19 cellular contexts compared by ENCODE assay signal in the genomic region with DNA sequence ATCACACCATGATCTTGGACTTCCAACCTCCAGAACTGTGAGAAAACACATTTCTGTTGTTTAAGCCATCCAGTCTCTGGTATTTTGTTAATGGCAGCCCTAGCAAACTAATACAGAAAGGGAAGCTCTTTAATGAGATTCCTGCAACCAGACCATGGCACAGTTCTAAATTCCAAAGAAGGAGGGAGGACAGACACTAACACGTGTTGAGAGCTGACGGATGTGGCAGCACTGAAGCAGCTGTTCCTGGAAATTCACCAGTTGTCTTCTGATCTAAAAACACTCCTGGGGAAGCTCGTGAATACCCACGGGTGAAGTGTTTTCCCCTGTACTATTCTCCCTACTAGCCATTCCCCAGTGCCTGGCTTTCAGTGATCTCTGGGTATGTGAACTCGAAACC. TPM values are rescaled to one million over a fixed set of nuclear protein-coding genes. Genes with fewer than 3 reads are reported as not detected.
DNase-seq lines count a peak whose midpoint lies in the region; ATAC-seq, FAIRE-seq and TF ChIP-seq lines count a peak whose summit lies in the region.
"Had no signal": no experiment of that assay in that cellular context is flagged by ENCODE, and none has a peak within 500 bp of the region (broad histone marks: within the 10 kb centered on the region; RNA-seq: fewer than 3 reads in every experiment).

No MANE protein-coding gene starts in this region.

- H3K4me1 ChIP-seq in GM23338 (ENCODE audit: insufficient read depth) (peaks cover 53% of the 10 kb centered on the region), H1 (replicated peaks in 1 of 4; ENCODE audit: control insufficient read depth in 3 of 4, insufficient read depth in 4 of 4, low read length in 3 of 4) (peaks cover 5 to 22% (median 9%) of the 10 kb centered on the region in 4 experiments)

- no peak overlapping the region; the same call in 1 of the 2 replicates for H2BK15ac ChIP-seq in H1 (ENCODE audit: low read length)

- no peaks in the 10 kb centered on the region for H3K9me3 ChIP-seq in H1 (ENCODE audit: insufficient read depth in 2 of 2, low read depth in 1 of 2, low read length in 1 of 2)
- H3K9me3 ChIP-seq: MG63 had no signal

- no peak for TF ChIP-seq CTCF in AG10803 (conservative IDR thresholded peaks at IDR 0.05; ENCODE audit: low read length)
- TF ChIP-seq CTCF in GM23338 (conservative IDR thresholded peaks at IDR 0.05; ENCODE audit: low read depth in 2 of 2), result no peak
- no peak for TF ChIP-seq CTCF in H1 (IDR thresholded peaks at IDR 0.05; ENCODE audit: control extremely low read depth in 1 of 3, insufficient read depth in 1 of 3, low read depth in 1 of 3, low read length in 3 of 3)
- TF ChIP-seq CTCF in nephron (IDR thresholded peaks at IDR 0.05; ENCODE audit: unreplicated experiment in 3 of 3), result no peak

- 89% methylated on average over 5 of the region's 5 CpGs; no CpG with 5 or more reads in 1 of the 2 experiments for WGBS in H1 (ENCODE audit: extremely low coverage in 1 of 2, insufficient coverage in 1 of 2, insufficient read length in 1 of 2, insufficient replicate concordance in 2 of 2, low coverage in 1 of 2, low lambda C conversion rate in 2 of 2, missing lambda C conversion rate in 1 of 2), 2 experiments

- H3K36me3 Mint-ChIP-seq in GM23338 (ENCODE audit: low read depth) (no peaks in the 10 kb centered on the region; the same call in 2 of the 3 replicates), nephron (ENCODE audit: low read depth) (no peaks in the 10 kb centered on the region)
- H3K36me3 Mint-ChIP-seq: CD4-positive, CD25-positive, alpha-beta regulatory T cell; IgD-negative memory B cell had no signal

- no peak overlapping the region for H3K56ac ChIP-seq in H1 (replicated peaks; ENCODE audit: insufficient read length, low read depth, low read length)

- no peaks in the 10 kb centered on the region for H3K79me1 ChIP-seq in H1 (ENCODE audit: low read depth, low read length)

- H3K4me1 Mint-ChIP-seq in GM23338 (peaks cover 53% of the 10 kb centered on the region), nephron (peaks cover 66% of the 10 kb centered on the region)
- H3K4me1 Mint-ChIP-seq: CD4-positive, CD25-positive, alpha-beta regulatory T cell; IgD-negative memory B cell had no signal

- TF ChIP-seq POLR2A in H1 (IDR thresholded peaks at IDR 0.05; ENCODE audit: control extremely low read depth in 1 of 2, low read depth in 2 of 2, low read length in 2 of 2), result no peak

- DNase-seq in AG10803 (ENCODE audit: low read depth) (peak; percentile 58), GM23338 (ENCODE audit: low spot score) (no peak), H1 (ENCODE audit: low read depth in 1 of 2, low spot score in 2 of 2) (no peak), foreskin melanocyte (no peak), NCI-H1436 (lab: John Stamatoyannopoulos, UW) (no peak), NCI-H2107 treated with DMSO at 0.1 percent for 48 hours (lab: John Stamatoyannopoulos, UW; ENCODE audit: unreplicated experiment) (no peak)
- DNase-seq: CD4-positive, CD25-positive, alpha-beta regulatory T cell; DND-41; MG63; NCI-H1417; NCI-H187; NCI-H2227 treated with DMSO at 0.1 percent for 48 hours; NCI-H510A; SIG-M5 had no signal

- H3F3A ChIP-seq in GM23338 (replicated peaks; ENCODE audit: low read depth), result no peaks in the 10 kb centered on the region

- no peak overlapping the region for H3K9ac ChIP-seq in H1 (replicated peaks in 1 of 4; ENCODE audit: extremely low read depth in 1 of 4, low read depth in 3 of 4, low read length in 3 of 4)

- H3K36me3 ChIP-seq in GM23338 (ENCODE audit: insufficient read depth) (no peaks in the 10 kb centered on the region), H1 (ENCODE audit: control insufficient read depth in 2 of 4, insufficient read depth in 4 of 4, low read length in 3 of 4) (no peaks in the 10 kb centered on the region)
- H3K36me3 ChIP-seq: MG63 had no signal

- H3K4me3 Mint-ChIP-seq in GM23338 (no peak overlapping the region), nephron (peak overlapping the region in 1 of 3 experiments; percentile 28)
- H3K4me3 Mint-ChIP-seq: CD4-positive, CD25-positive, alpha-beta regulatory T cell; IgD-negative memory B cell had no signal

- H2BK20ac ChIP-seq in H1 (ENCODE audit: low read length), result no peak overlapping the region

- H4K20me1 ChIP-seq in GM23338 (replicated peaks; ENCODE audit: insufficient read depth) (no peaks in the 10 kb centered on the region), H1 (replicated peaks in 1 of 2; ENCODE audit: control insufficient read depth in 1 of 2, insufficient read depth in 2 of 2, low read length in 2 of 2) (no peaks in the 10 kb centered on the region)

- H3K27me3 Mint-ChIP-seq in GM23338 (ENCODE audit: insufficient read depth, low read depth, poor library complexity), result peaks cover 12% of the 10 kb centered on the region
- H3K27me3 Mint-ChIP-seq in nephron (ENCODE audit: low read depth), result no peaks in the 10 kb centered on the region
- H3K27me3 Mint-ChIP-seq: IgD-negative memory B cell had no signal

- H2BK5ac ChIP-seq in H1 (ENCODE audit: low read depth, low read length), result no peak overlapping the region

- H2AFZ ChIP-seq in GM23338 (no peak overlapping the region), H1 (ENCODE audit: low read length) (no peak overlapping the region)

- no peak for ATAC-seq in GM23338
- ATAC-seq: Panc1 had no signal

- H3K18ac ChIP-seq in H1 (ENCODE audit: extremely low read depth, low read length), result no peak overlapping the region

- CTCF ChIA-PET in H1 (lab: Charles Lee; ENCODE audit: partially characterized antibody), result interaction anchor here (0.5 to 7.8 kb wide), 26 partner anchors 10 to 763 kb away, joined by 3 to 273 read pairs (median 6); partner anchors contain the start of genes CLDN11 and SLC7A14

- H3K4ac ChIP-seq in H1 (replicated peaks; ENCODE audit: insufficient read length, low read depth, low read length), result no peak overlapping the region

- H3K14ac ChIP-seq in H1 (ENCODE audit: insufficient read length), result no peak overlapping the region

- no peak for FAIRE-seq in H1 (lab: Jason Lieb, UNC)
- FAIRE-seq: GM12891, H54 had no signal

- no peaks in the 10 kb centered on the region; the same call in 1 of the 2 replicates for H3K23me2 ChIP-seq in H1 (ENCODE audit: low read depth, low read length)

- H2BK120ac ChIP-seq in H1 (replicated peaks; ENCODE audit: low read depth, low read length), result no peak overlapping the region

- H3K79me2 ChIP-seq in GM23338 (replicated peaks; ENCODE audit: insufficient read depth) (no peaks in the 10 kb centered on the region), H1 (ENCODE audit: control insufficient read depth in 1 of 2, insufficient read depth in 2 of 2, low read length in 2 of 2) (no peaks in the 10 kb centered on the region)

- no peak for TF ChIP-seq RAD21 in H1 (IDR thresholded peaks at IDR 0.05 in 1 of 2, conservative IDR thresholded peaks at IDR 0.05 in 1 of 2; ENCODE audit: low read depth in 2 of 2, low read length in 2 of 2)

- H2AK5ac ChIP-seq in H1 (ENCODE audit: low read depth, low read length), result peak overlapping the region; percentile 29; the same call in 1 of the 2 replicates

- H2BK12ac ChIP-seq in H1 (ENCODE audit: low read depth, low read length), result no peak overlapping the region

- H4K91ac ChIP-seq in H1 (replicated peaks; ENCODE audit: insufficient read length, low read length), result no peak overlapping the region

- no peak overlapping the region for H3K27ac ChIP-seq in GM23338 (ENCODE audit: low read depth)
- H3K27ac ChIP-seq in H1 (ENCODE audit: low read depth, low read length), result no peak overlapping the region

- H3K4me3 ChIP-seq in AG10803 (ENCODE audit: low read length) (no peak overlapping the region), GM23338 (no peak overlapping the region), H1 (ENCODE audit: extremely low read depth in 1 of 4, insufficient read depth in 2 of 4, low read depth in 3 of 4, low read length in 4 of 4) (no peak overlapping the region)
- H3K4me3 ChIP-seq: MG63 had no signal

- no peaks in the 10 kb centered on the region for H3K27me3 ChIP-seq in GM23338 (ENCODE audit: insufficient read depth)
- H3K27me3 ChIP-seq in H1 (replicated peaks in 1 of 4; ENCODE audit: control insufficient read depth in 3 of 4, extremely low read depth in 1 of 4, insufficient read depth in 3 of 4, low read length in 3 of 4), result no peaks in the 10 kb centered on the region
- H3K27me3 ChIP-seq: MG63 had no signal

- H3K9me3 Mint-ChIP-seq in GM23338 (peaks cover under 1% of the 10 kb centered on the region; the same call in 1 of the 3 replicates), nephron (no peaks in the 10 kb centered on the region)
- H3K9me3 Mint-ChIP-seq: CD4-positive, CD25-positive, alpha-beta regulatory T cell; IgD-negative memory B cell had no signal

- H4K5ac ChIP-seq in H1 (ENCODE audit: insufficient read length, low read depth, low read length), result no peak overlapping the region

- H3K23ac ChIP-seq in H1 (ENCODE audit: insufficient read length), result no peak overlapping the region

- no peaks in the 10 kb centered on the region for H3K9me2 ChIP-seq in GM23338 (ENCODE audit: insufficient read depth)

- 0 out of 2 replicates have a peak overlapping the region, but pooled peaks have one; percentile 37 for H3K4me2 ChIP-seq in GM23338
- H3K4me2 ChIP-seq in H1 (ENCODE audit: insufficient read depth in 1 of 2, low read depth in 2 of 2, low read length in 2 of 2), result no peak overlapping the region

- no peak overlapping the region for H4K8ac ChIP-seq in H1 (ENCODE audit: extremely low read depth, insufficient read depth, low read length)

- no peak for TF ChIP-seq EP300 in H1 (IDR thresholded peaks at IDR 0.05; ENCODE audit: borderline replicate concordance in 1 of 2, low read depth in 2 of 2, low read length in 2 of 2)

- POLR2A ChIA-PET in H1 (lab: Charles Lee; ENCODE audit: partially characterized antibody), result interaction anchor here (0.5 to 3.4 kb wide), 5 partner anchors 22 to 408 kb away, joined by 3 to 9 read pairs (median 3); partner anchors contain the start of genes EIF5A2 and RPL22L1

- H3K27ac Mint-ChIP-seq in GM23338 (no peak overlapping the region), nephron (peak overlapping the region; percentile 34 to 66 (median 65))
- H3K27ac Mint-ChIP-seq: CD4-positive, CD25-positive, alpha-beta regulatory T cell; IgD-negative memory B cell had no signal

TF ChIP-seq in GM23338, 12 proteins besides CTCF, POLR2A, EP300 and RAD21 (continues in another document):
- no peak for TF ChIP-seq EZH2phosphoT487 (IDR thresholded peaks at IDR 0.05; ENCODE audit: unreplicated experiment)

TF ChIP-seq in H1, 55 proteins besides CTCF, POLR2A, EP300 and RAD21 (continues in another document):
- TF ChIP-seq CHD2 (IDR thresholded peaks at IDR 0.05; ENCODE audit: low read length), result no peak

RNA-seq across cellular contexts. Expression of gene RPL22L1, which starts 56.7 kb away (rescaled TPM):
- 216 and 250 TPM in 2 replicates for total RNA-seq in GM23338 (2014; rRNA removed; shearing (Covaris generic))
- polyA plus RNA-seq in GM23338 (2016; fragmentation: Nextera tagmentation; extraction: Ambion mirVana) (441 and 470 TPM in 2 replicates), H1 (2011; rRNA removed) (40.0 and 99.9 TPM in 2 replicates)
- total RNA-seq in H1 (2021; fragmentation: NEBNext Ultra II Directional; extraction: Animal tissue kit (Norgen Biotek cat#: 25700)), result 271 and 280 TPM in 2 replicates
- polyA plus RNA-seq in H1 (2011; cell fraction: cytosol; rRNA removed), result 158 TPM
- 10.1 TPM for polyA plus RNA-seq in H1 (2011; cell fraction: nucleus; rRNA removed)
- polyA plus RNA-seq in H1 (2012, experiment 1 of 2), result 121 to 356 TPM (median 153 TPM) in 4 replicates
- polyA plus RNA-seq in H1 (2012, experiment 2 of 2), result 1,071 TPM
- polyA plus RNA-seq in H1 (2013, experiment 1 of 2), result 805 TPM
- polyA plus RNA-seq in H1 (2013, experiment 2 of 2), result 862 TPM
- 6.2 and 6.6 TPM in 2 replicates for polyA minus RNA-seq in H1 (2011; rRNA and poly(A)+ RNA removed)
- 13.1 TPM for polyA minus RNA-seq in H1 (2011; cell fraction: cytosol; rRNA and poly(A)+ RNA removed)
- 28.3 TPM for polyA minus RNA-seq in H1 (2011; cell fraction: nucleus; rRNA and poly(A)+ RNA removed)
